23 cellular contexts compared by ENCODE assay signal in the genomic region with DNA sequence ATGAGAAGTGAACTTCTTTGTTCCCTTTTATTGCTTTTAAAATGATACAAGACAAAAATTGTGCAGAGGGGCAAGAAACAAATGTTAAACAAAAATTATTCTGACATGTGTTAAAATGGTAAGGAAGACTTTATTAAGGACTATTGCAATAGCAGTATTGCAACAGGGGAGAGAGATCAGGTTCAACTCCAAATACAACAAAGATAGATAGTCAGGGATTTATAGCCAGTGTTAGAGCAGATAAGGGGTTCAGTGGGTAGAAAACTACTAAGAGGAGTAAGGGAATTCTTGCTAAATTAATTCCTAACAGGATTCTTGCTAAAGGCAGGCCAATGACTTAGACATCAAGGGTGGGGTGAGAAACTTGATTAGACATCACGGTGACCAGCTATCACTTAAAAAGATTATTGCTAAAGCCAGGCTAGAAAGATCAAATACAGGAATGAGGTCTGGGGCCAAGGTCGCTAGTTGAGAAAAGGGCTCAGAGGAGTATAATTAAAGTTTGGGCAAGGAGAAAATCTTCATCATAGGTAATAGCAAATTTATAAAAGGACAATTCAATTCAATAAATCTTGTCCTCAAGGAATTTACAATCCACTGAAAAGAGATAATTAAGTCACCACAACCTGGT.
DNase-seq lines count a peak whose midpoint lies in the region; ATAC-seq, FAIRE-seq and TF ChIP-seq lines count a peak whose summit lies in the region.
"Had no signal": no experiment of that assay in that cellular context is flagged by ENCODE, and none has a peak within 500 bp of the region (broad histone marks: within the 10 kb centered on the region; RNA-seq: fewer than 3 reads in every experiment).

No MANE protein-coding gene starts in this region.

- H2BK20ac ChIP-seq in H9 (ENCODE audit: low read depth, low read length, poor library complexity, severe bottlenecking) = peak overlapping the region; percentile 45

- H3K27ac Mint-ChIP-seq in H9 = peak overlapping the region in 1 of 3 experiments; percentile 71; a peak in 2 of 7 replicates
- H3K27ac Mint-ChIP-seq: B cell; CD8-positive, alpha-beta T cell; GM23338 had no signal

- WGBS in H9 (ENCODE audit: extremely low coverage, insufficient read length, low lambda C conversion rate) = no CpG with 5 or more reads among the region's 2 CpGs
- 77% methylated on average over 2 of the region's 2 CpGs for WGBS in HepG2 (ENCODE audit: low lambda C conversion rate)
- WGBS in mesendoderm (ENCODE audit: extremely low coverage, insufficient coverage, low lambda C conversion rate) = no CpG with 5 or more reads among the region's 2 CpGs

- no peak overlapping the region for H3K4ac ChIP-seq in H9 (ENCODE audit: low read depth, low read length)
- H3K4ac ChIP-seq in mesendoderm (ENCODE audit: low read depth, low read length) = no peak overlapping the region

- no peaks in the 10 kb centered on the region for H3K27me3 Mint-ChIP-seq in H9 (ENCODE audit: low read depth)
- H3K27me3 Mint-ChIP-seq: B cell; CD4-positive, CD25-positive, alpha-beta regulatory T cell had no signal

- H2BK15ac ChIP-seq in H9 (ENCODE audit: low read depth, low read length) (no peak overlapping the region), mesendoderm (replicated peaks; ENCODE audit: low read depth) (no peak overlapping the region)

- H4K91ac ChIP-seq in H9 (ENCODE audit: insufficient read length, low read depth, low read length) = no peak overlapping the region

- intact Hi-C loops in HepG2 (cut with micrococcal nuclease; ENCODE audit: unreplicated experiment) = loop anchor here (5.0 kb wide), 1 partner anchor 203 kb away; no protein-coding TSS in a partner anchor

- peaks cover 7 to 11% of the 10 kb centered on the region in 2 experiments; a peak in 3 of 5 replicates for H3K9me3 Mint-ChIP-seq in H9
- H3K9me3 Mint-ChIP-seq: CD8-positive, alpha-beta T cell had no signal

- H3K27ac ChIP-seq in H9 (ENCODE audit: insufficient read length, low read depth, low read length) = no peak overlapping the region
- H3K27ac ChIP-seq in HepG2 (ENCODE audit: extremely low read length, insufficient read depth, low read length) = no peak overlapping the region
- H3K27ac ChIP-seq in mesendoderm (ENCODE audit: low read depth, low read length) = no peak overlapping the region
- H3K27ac ChIP-seq: 22Rv1, BLaER1, C4-2B had no signal

- H3K9me3 ChIP-seq in H9 (ENCODE audit: control insufficient read depth, low read depth, low read length) (no peaks in the 10 kb centered on the region), HepG2 (ENCODE audit: low read length) (no peaks in the 10 kb centered on the region)
- H3K9me3 ChIP-seq: HAP-1 had no signal

- H3K14ac ChIP-seq in H9 (ENCODE audit: insufficient read depth, low read length) = no peak overlapping the region

- H3K56ac ChIP-seq in H9 (ENCODE audit: insufficient read length, low read depth, low read length) (no peak overlapping the region), mesendoderm (ENCODE audit: low read length) (no peak overlapping the region)

- peaks cover 12 to 16% of the 10 kb centered on the region in 2 experiments for H3K4me1 Mint-ChIP-seq in H9
- H3K4me1 Mint-ChIP-seq: B cell; CD4-positive, CD25-positive, alpha-beta regulatory T cell had no signal

- FAIRE-seq in HepG2 (lab: Jason Lieb, UNC) = peak; percentile 34
- FAIRE-seq: A204.1, D721Med, GM12878, GM19239 had no signal

- H3K4me3 ChIP-seq in HepG2 (replicated peaks in 1 of 3; ENCODE audit: insufficient read depth in 1 of 3, low read depth in 2 of 3, low read length in 3 of 3) = no peak overlapping the region
- no peak overlapping the region for H3K4me3 ChIP-seq in mesendoderm (ENCODE audit: low read length)
- H3K4me3 ChIP-seq: BLaER1, GM12878, GM23338, HAP-1 had no signal

- no peak overlapping the region for H4K5ac ChIP-seq in H9 (ENCODE audit: insufficient read length, low read depth, low read length)
- no peak overlapping the region for H4K5ac ChIP-seq in mesendoderm (ENCODE audit: low read length)

- BruUV-seq in HepG2 (replicated peaks; lab: Mats Ljungman, UMichigan) = no TSS peak

- no peak for TF ChIP-seq RAD21 in HepG2 (CRISPR knock-in tag; IDR thresholded peaks at IDR 0.05)

- ATAC-seq in HepG2 (no peak), GM18517 (IDR thresholded peaks at IDR 0.05; ENCODE audit: unreplicated experiment) (no peak)
- ATAC-seq: CD8-positive, alpha-beta T cell; GM12878; GM23338 had no signal

- no peaks in the 10 kb centered on the region for H3K23me2 ChIP-seq in H9 (ENCODE audit: insufficient read length, low read depth, low read length, poor library complexity, severe bottlenecking)

- no peaks in the 10 kb centered on the region for H3K27me3 ChIP-seq in H9 (ENCODE audit: insufficient read depth, low read length)
- no peaks in the 10 kb centered on the region for H3K27me3 ChIP-seq in HepG2 (ENCODE audit: control insufficient read depth in 1 of 2, insufficient read depth in 2 of 2, low read length in 2 of 2)
- H3K27me3 ChIP-seq in mesendoderm (ENCODE audit: insufficient read depth, low read length, poor library complexity) = no peaks in the 10 kb centered on the region
- H3K27me3 ChIP-seq: BLaER1 had no signal

- H3K9ac ChIP-seq in H9 (ENCODE audit: extremely low read depth, insufficient read length, low read length) = no peak overlapping the region
- H3K9ac ChIP-seq in HepG2 (ENCODE audit: insufficient read depth, low read depth, low read length) = no peak overlapping the region
- H3K9ac ChIP-seq in mesendoderm (ENCODE audit: low read length) = no peak overlapping the region
- H3K9ac ChIP-seq: BLaER1 had no signal

- H2AK5ac ChIP-seq in H9 (ENCODE audit: insufficient read length, low read length) (no peak overlapping the region), mesendoderm (ENCODE audit: low read length) (no peak overlapping the region)

- no peaks in the 10 kb centered on the region for H3K79me1 ChIP-seq in H9 (ENCODE audit: insufficient read depth, low read depth, low read length, poor library complexity, severe bottlenecking)
- H3K79me1 ChIP-seq in mesendoderm (ENCODE audit: low read length) = no peaks in the 10 kb centered on the region

- CTCF ChIA-PET in HepG2 (lab: Yijun Ruan, JAX; ENCODE audit: low intra/inter-chr PET ratio, low total read pairs) = no interaction called here

- H2BK5ac ChIP-seq in H9 (ENCODE audit: insufficient read length, low read length) (no peak overlapping the region), mesendoderm (ENCODE audit: low read length) (no peak overlapping the region)

- H4K8ac ChIP-seq in H9 (replicated peaks; ENCODE audit: insufficient read length, low read depth, low read length) (no peak overlapping the region), mesendoderm (ENCODE audit: low read depth, low read length) (no peak overlapping the region)

- no peak overlapping the region for H3K4me3 Mint-ChIP-seq in H9
- H3K4me3 Mint-ChIP-seq: B cell; CD4-positive, CD25-positive, alpha-beta regulatory T cell; CD8-positive, alpha-beta T cell; GM23338 had no signal

- POLR2A ChIA-PET in HepG2 (lab: Yijun Ruan, JAX) = no interaction called here

- H3K4me2 ChIP-seq in H9 (ENCODE audit: insufficient read depth, insufficient read length, low read length) (no peak overlapping the region), HepG2 (ENCODE audit: low read depth, low read length) (no peak overlapping the region), mesendoderm (ENCODE audit: low read length) (no peak overlapping the region)
- H3K4me2 ChIP-seq: BLaER1, GM23338 had no signal

- H2BK12ac ChIP-seq in H9 (ENCODE audit: insufficient read length, low read depth, low read length) = no peak overlapping the region

- TF ChIP-seq CTCF in H9 (conservative IDR thresholded peaks at IDR 0.05) = no peak
- no peak for TF ChIP-seq CTCF in HepG2 (CRISPR knock-in tag; IDR thresholded peaks at IDR 0.05)

- no peak overlapping the region for H3K18ac ChIP-seq in H9 (ENCODE audit: insufficient read length, low read depth, low read length)
- no peak overlapping the region for H3K18ac ChIP-seq in mesendoderm (ENCODE audit: low read length)

- H3K23ac ChIP-seq in H9 (ENCODE audit: insufficient read length, low read depth, low read length) = no peak overlapping the region
- no peak overlapping the region for H3K23ac ChIP-seq in mesendoderm (ENCODE audit: low read length)

- H3K36me3 Mint-ChIP-seq in H9 (ENCODE audit: insufficient read depth in 1 of 3, low read depth in 3 of 3) = peaks cover 0 to 20% (median 7%) of the 10 kb centered on the region in 3 experiments; a peak in 4 of 7 replicates

- in situ Hi-C loops in HepG2 (cut with HindIII; ENCODE audit: extremely low pct_ligation_motif_present, low pct_unique_long_range_greater_than_20kb) = no loop called here

- no peaks in the 10 kb centered on the region; the same call in 1 of the 2 replicates for H3K4me1 ChIP-seq in H9 (ENCODE audit: insufficient read depth, low read length)
- H3K4me1 ChIP-seq in HepG2 (ENCODE audit: insufficient read depth, low read length) = peaks cover 10% of the 10 kb centered on the region
- H3K4me1 ChIP-seq in mesendoderm (ENCODE audit: control insufficient read depth, low read depth, low read length) = no peaks in the 10 kb centered on the region
- H3K4me1 ChIP-seq: BLaER1, HAP-1 had no signal

- DNase-seq in H9 (no peak), NCI-H82 treated with DMSO at 0.1 percent for 48 hours (lab: John Stamatoyannopoulos, UW; ENCODE audit: unreplicated experiment) (peak; percentile 12), HepG2 (ENCODE audit: low spot score) (no peak), mesendoderm (peak; percentile 10), COLO668 (lab: John Stamatoyannopoulos, UW; ENCODE audit: unreplicated experiment) (no peak), NCI-H2107 (lab: John Stamatoyannopoulos, UW) (no peak)
- DNase-seq: CD4-positive, CD25-positive, alpha-beta regulatory T cell; CD8-positive, alpha-beta T cell; DMS 273 treated with DMSO at 0.1 percent for 48 hours; DMS79; EL; GDM1 had no signal

- H4K20me1 ChIP-seq in H9 (ENCODE audit: control insufficient read depth, insufficient read depth, insufficient read length) (no peaks in the 10 kb centered on the region), HepG2 (ENCODE audit: insufficient read depth, low read length) (no peaks in the 10 kb centered on the region)
- H4K20me1 ChIP-seq: BLaER1 had no signal

- no peak overlapping the region for H2BK120ac ChIP-seq in H9 (ENCODE audit: low read depth, low read length, poor library complexity, severe bottlenecking)
- no peak overlapping the region for H2BK120ac ChIP-seq in mesendoderm (ENCODE audit: low read depth, low read length)

- H3T11ph ChIP-seq in H9 (ENCODE audit: low read length) = no peak overlapping the region

- H3K79me2 ChIP-seq in H9 (ENCODE audit: insufficient read depth, low read length) (no peaks in the 10 kb centered on the region), HepG2 (ENCODE audit: insufficient read depth, low read length) (no peaks in the 10 kb centered on the region), mesendoderm (ENCODE audit: control insufficient read depth, insufficient read depth, low read length) (no peaks in the 10 kb centered on the region)

- no peak overlapping the region for H2AFZ ChIP-seq in H9 (ENCODE audit: low read length)
- H2AFZ ChIP-seq in HepG2 (ENCODE audit: low read length) = no peak overlapping the region
- H2AFZ ChIP-seq: GM23338 had no signal

- TF ChIP-seq EP300 in HepG2 (IDR thresholded peaks at IDR 0.05; ENCODE audit: low read depth in 2 of 2, low read length in 2 of 2) (no peak), HepG2 (CRISPR knock-in tag; IDR thresholded peaks at IDR 0.05; ENCODE audit: borderline replicate concordance) (no peak)

- H3K36me3 ChIP-seq in HepG2 (replicated peaks in 1 of 2; ENCODE audit: control insufficient read depth in 1 of 2, insufficient read depth in 2 of 2, low read length in 2 of 2) (no peaks in the 10 kb centered on the region), mesendoderm (ENCODE audit: control insufficient read depth, insufficient read depth, low read length) (no peaks in the 10 kb centered on the region)
- H3K36me3 ChIP-seq: HAP-1 had no signal

- TF ChIP-seq POLR2A in HepG2 (IDR thresholded peaks at IDR 0.05; ENCODE audit: insufficient read depth in 1 of 2, low read depth in 2 of 2, low read length in 2 of 2) = no peak

Comparison
In these comparisons a context has a peak if more than half of its experiments do, and no peak if none do; other contexts are left out.
1. DNase-seq: peak in NCI-H82 treated with DMSO at 0.1 percent for 48 hours (single experiment) and mesendoderm (single experiment); none in H9 (single experiment), HepG2 (single experiment), COLO668 (single experiment) and NCI-H2107 (single experiment).